In genomic region chr16:56191807-56192643, GRCh38 we compare ENCODE assay signal across 8 cellular contexts. TPM values are rescaled to one million over a fixed set of nuclear protein-coding genes. Genes with fewer than 3 reads are reported as not detected.
A peak's percentile ranks its signal among the peaks of the same experiment; 100 is the strongest.
DNase-seq lines count a peak whose midpoint lies in the region; ATAC-seq lines count a peak whose summit lies in the region.

No MANE protein-coding gene starts in this region.

- no peaks in the 10 kb centered on the region for H3K36me3 ChIP-seq in HUES48 (ENCODE audit: control insufficient read depth, insufficient read depth, low read length)

- DNase-seq in 8988T (peak; percentile 33), caudate nucleus (lab: John Stamatoyannopoulos, UW) (peak in 10 of 61 donors; percentile 38 to 62 (median 54)), naive B cell (no peak), GDM1 (lab: John Stamatoyannopoulos, UW) (no peak), NCI-H345 treated with DMSO at 0.1 percent for 48 hours (lab: John Stamatoyannopoulos, UW; ENCODE audit: unreplicated experiment) (no peak), glomerular visceral epithelial cell (ENCODE audit: extremely low spot score) (no peak), posterior vena cava (ENCODE audit: low spot score) (no peak)

- peaks cover 18 to 33% (median 18%) of the 10 kb centered on the region in 3 donors for H3K4me1 Mint-ChIP-seq in naive B cell

- peaks cover 48% of the 10 kb centered on the region for H3K4me1 ChIP-seq in HUES48 (ENCODE audit: control insufficient read depth, insufficient read depth, low read length)

- H3K9me3 Mint-ChIP-seq in naive B cell = peaks cover 0 to 2% (median 0%) of the 10 kb centered on the region in 7 donors

- peak overlapping the region; percentile 86 for H3K4me3 ChIP-seq in HUES48 (ENCODE audit: low read depth, low read length)

- H3K9ac ChIP-seq in HUES48 (ENCODE audit: low read depth, low read length) = no peak overlapping the region

- H3K36me3 Mint-ChIP-seq in naive B cell = no peaks in the 10 kb centered on the region

- no peak overlapping the region for H3K27ac ChIP-seq in HUES48 (ENCODE audit: low read depth, low read length)
- H3K27ac ChIP-seq in caudate nucleus (ENCODE audit: low read depth, low read length) = peak overlapping the region; percentile 95

- no peak for ATAC-seq in naive B cell (ENCODE audit: low read depth in 2 of 2)

- H3K27ac Mint-ChIP-seq in naive B cell = no peak overlapping the region

- peaks cover 39 to 54% (median 45%) of the 10 kb centered on the region in 3 donors for H3K27me3 Mint-ChIP-seq in naive B cell

- peak overlapping the region; percentile 69 to 87 (median 76) for H3K4me3 Mint-ChIP-seq in naive B cell

- H3K27me3 ChIP-seq in HUES48 (ENCODE audit: control insufficient read depth, insufficient read depth, low read length) = peaks cover 42% of the 10 kb centered on the region

- intact Hi-C loops in posterior vena cava (cut with DNase I) = loop anchor here (1.0 to 10.0 kb wide), 4 partner anchors 10 to 707 kb away; no protein-coding TSS in a partner anchor

- H3K9me3 ChIP-seq in HUES48 (ENCODE audit: control insufficient read depth, insufficient read depth, low read length) = no peaks in the 10 kb centered on the region

RNA-seq across cellular contexts. Expression of gene GNAO1, which starts 0.7 kb away (rescaled TPM):
- under 1 TPM in 2 of 6 donors, not detected in 4; 0.07 to 0.55 TPM for polyA plus RNA-seq in naive B cell (ENCODE audit: low read depth in 6 of 6)
- total RNA-seq in posterior vena cava = 10 to 100 TPM; 21.4 to 39.1 TPM
